23 cellular contexts compared by ENCODE assay signal in the genomic region with DNA sequence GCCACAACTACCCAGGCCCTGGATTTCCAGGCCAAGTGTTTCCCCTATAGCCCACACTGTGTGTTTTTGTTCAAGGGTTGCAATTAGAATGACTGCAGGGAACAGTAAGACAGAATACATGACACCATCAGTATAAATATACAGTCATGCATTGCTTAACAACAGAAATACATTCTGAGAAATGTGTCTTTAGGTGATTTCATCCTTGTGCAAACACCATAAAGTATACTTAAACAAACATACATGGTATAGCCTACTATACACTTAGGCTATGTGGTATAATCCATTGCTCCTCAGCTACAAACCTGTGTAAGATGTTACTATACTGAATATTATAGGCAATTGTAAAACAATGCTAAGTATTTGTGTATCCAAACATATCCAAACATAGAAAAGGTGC.
"Had no signal": no experiment of that assay in that cellular context is flagged by ENCODE, and none has a peak within 500 bp of the region (broad histone marks: within the 10 kb centered on the region; RNA-seq: fewer than 3 reads in every experiment).

No MANE protein-coding gene starts in this region.

- ATAC-seq: gastrocnemius medialis, lower lobe of right lung, psoas muscle had no signal

- H3K4me3 Mint-ChIP-seq: immature natural killer cell, memory B cell had no signal

- FAIRE-seq: keratinocyte had no signal

- H3K27ac Mint-ChIP-seq: immature natural killer cell, memory B cell, naive B cell, nephron had no signal

- H3K27ac ChIP-seq: dorsolateral prefrontal cortex, esophagus muscularis mucosa, gastrocnemius medialis, left ventricle myocardium inferior, lower lobe of right lung, psoas muscle, sigmoid colon, skin epidermis, stomach, thoracic aorta had no signal

- H3K9me3 ChIP-seq: esophagus muscularis mucosa, gastrocnemius medialis, lower lobe of right lung, psoas muscle, sigmoid colon, thoracic aorta had no signal

- H3K36me3 Mint-ChIP-seq: immature natural killer cell, memory B cell, naive B cell had no signal

- H3K4me3 ChIP-seq: dorsolateral prefrontal cortex, esophagus muscularis mucosa, gastrocnemius medialis, left ventricle myocardium inferior, lower lobe of right lung, psoas muscle, sigmoid colon, skin epidermis, stomach, thoracic aorta had no signal

- H3K36me3 ChIP-seq: esophagus muscularis mucosa, gastrocnemius medialis, left ventricle myocardium inferior, lower lobe of right lung, sigmoid colon, stomach, thoracic aorta had no signal

- DNase-seq: cortex of kidney; dorsolateral prefrontal cortex; effector CD8-positive, alpha-beta T cell; gastrocnemius medialis; glutamatergic neuron; immature natural killer cell; left ventricle myocardium inferior; lower lobe of right lung; midbrain; naive B cell; psoas muscle; retina; sigmoid colon; stimulated activated naive CD4-positive, alpha-beta T cell; stomach; substantia nigra; trophoblast cell had no signal

- H3K9me3 Mint-ChIP-seq: nephron had no signal
